In the genomic region with DNA sequence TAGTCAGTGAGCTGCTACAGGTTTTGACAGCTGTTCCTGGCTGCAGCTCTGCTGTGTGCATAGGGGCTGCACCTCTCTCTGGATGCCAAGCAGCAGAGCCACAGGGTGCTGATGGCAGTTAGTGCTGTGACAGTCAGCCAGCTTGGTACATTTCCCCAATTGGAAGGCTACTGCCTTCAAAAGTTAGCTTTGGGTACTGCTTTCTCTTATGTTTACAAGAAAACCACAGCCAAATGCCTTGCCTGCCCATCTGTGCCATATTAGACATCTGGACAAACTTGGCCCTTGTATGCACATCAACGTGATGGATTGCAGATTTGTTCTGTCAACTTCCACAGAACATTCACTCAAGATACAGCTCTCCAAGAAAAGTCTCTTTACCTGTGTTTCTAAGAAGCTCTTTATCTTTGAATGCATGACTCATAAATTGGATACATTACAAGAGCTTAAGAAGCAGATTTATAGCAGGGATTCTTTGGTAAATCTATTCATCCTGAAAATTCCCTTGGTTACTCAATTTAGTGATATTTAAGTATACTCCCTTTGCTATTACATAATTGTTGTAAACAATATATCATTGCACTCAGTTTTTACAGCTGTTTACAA, we compare ENCODE assay signal across 1 cellular context.
TF ChIP-seq lines count a peak whose summit lies in the region.

No MANE protein-coding gene starts in this region.

TF ChIP-seq in GM23338, 12 proteins besides CTCF, POLR2A, EP300 and RAD21 (continued from another document):
- TF ChIP-seq, protein P1, sequence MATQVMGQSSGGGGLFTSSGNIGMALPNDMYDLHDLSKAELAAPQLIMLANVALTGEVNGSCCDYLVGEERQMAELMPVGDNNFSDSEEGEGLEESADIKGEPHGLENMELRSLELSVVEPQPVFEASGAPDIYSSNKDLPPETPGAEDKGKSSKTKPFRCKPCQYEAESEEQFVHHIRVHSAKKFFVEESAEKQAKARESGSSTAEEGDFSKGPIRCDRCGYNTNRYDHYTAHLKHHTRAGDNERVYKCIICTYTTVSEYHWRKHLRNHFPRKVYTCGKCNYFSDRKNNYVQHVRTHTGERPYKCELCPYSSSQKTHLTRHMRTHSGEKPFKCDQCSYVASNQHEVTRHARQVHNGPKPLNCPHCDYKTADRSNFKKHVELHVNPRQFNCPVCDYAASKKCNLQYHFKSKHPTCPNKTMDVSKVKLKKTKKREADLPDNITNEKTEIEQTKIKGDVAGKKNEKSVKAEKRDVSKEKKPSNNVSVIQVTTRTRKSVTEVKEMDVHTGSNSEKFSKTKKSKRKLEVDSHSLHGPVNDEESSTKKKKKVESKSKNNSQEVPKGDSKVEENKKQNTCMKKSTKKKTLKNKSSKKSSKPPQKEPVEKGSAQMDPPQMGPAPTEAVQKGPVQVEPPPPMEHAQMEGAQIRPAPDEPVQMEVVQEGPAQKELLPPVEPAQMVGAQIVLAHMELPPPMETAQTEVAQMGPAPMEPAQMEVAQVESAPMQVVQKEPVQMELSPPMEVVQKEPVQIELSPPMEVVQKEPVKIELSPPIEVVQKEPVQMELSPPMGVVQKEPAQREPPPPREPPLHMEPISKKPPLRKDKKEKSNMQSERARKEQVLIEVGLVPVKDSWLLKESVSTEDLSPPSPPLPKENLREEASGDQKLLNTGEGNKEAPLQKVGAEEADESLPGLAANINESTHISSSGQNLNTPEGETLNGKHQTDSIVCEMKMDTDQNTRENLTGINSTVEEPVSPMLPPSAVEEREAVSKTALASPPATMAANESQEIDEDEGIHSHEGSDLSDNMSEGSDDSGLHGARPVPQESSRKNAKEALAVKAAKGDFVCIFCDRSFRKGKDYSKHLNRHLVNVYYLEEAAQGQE (IDR thresholded peaks at IDR 0.05; ENCODE audit: unreplicated experiment): no peak
TF ChIP-seq in GM23338: peak in this region for 0.
